Comparison of ENCODE assay signal across 18 cellular contexts in the genomic region with DNA sequence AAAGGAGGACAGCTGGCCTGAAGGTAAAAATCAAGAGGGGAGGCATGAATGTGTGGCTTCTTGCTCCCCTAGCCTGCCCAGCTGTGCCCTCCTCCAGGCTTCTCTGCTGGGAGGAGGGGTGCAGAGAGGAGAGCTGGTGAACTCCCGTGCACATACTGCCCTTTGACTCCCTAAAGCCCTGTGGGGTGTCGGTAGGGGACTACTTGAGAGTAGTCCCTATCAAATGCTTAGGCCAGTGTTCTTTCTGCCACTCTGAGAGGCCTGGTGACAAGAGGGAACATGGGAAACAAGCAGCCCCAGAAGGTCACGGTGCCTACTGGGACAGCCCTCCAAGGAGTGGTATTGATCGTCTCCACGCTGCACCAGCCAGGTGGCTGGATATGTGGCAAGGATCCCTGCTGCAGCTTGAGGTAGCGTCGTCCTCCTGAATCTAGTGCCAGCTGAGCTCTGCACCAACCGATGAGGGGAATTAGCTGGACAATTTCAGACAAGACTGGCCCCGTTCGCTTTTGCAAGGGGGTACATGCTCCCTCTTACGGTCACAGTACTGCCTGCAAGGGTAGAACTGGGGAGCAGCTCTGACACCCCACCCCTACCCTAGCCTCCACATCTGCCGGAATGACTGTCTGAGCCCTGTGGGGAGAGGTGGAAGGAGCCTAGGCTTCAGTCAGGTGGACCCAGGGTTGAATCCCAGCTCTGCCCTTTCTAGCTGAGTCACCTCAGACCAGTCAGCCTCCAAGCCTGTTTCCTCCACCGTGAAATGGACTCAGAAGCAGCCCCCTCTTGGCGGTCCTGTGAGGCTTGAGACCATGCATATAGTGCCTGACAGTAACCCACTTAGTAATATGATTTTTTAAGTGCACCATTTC. TPM values are rescaled to one million over a fixed set of nuclear protein-coding genes. Genes with fewer than 3 reads are reported as not detected.
A peak's percentile ranks its signal among the peaks of the same experiment; 100 is the strongest.
DNase-seq lines count a peak whose midpoint lies in the region; ATAC-seq and TF ChIP-seq lines count a peak whose summit lies in the region.
"Had no signal": no experiment of that assay in that cellular context is flagged by ENCODE, and none has a peak within 500 bp of the region (broad histone marks: within the 10 kb centered on the region; RNA-seq: fewer than 3 reads in every experiment).

No MANE protein-coding gene starts in this region.

- in situ Hi-C loops in transverse colon (cut with MboI; ENCODE audit: low pct_ligation_motif_present in 1 of 4, low pct_unique_long_range_greater_than_20kb in 1 of 4, low sequenced_read_pairs in 3 of 4) = no loop called here

- H3K36me3 Mint-ChIP-seq in endodermal cell (ENCODE audit: low read depth) = peaks cover 8% of the 10 kb centered on the region

- no peak overlapping the region for H3K4me3 Mint-ChIP-seq in endodermal cell
- H3K4me3 Mint-ChIP-seq: activated naive CD4-positive, alpha-beta T cell treated with anti-CD3 and anti-CD28 coated beads for 36 hours; neural progenitor cell; T-helper 2 cell treated with Interferon-gamma antibody and Interleukin-4, amounts not matched to agents 5 μg/mL and 100 μg/mL, for 36 hours had no signal

- H3K27ac ChIP-seq in endodermal cell (ENCODE audit: low read depth, low read length) (no peak overlapping the region), neural cell (ENCODE audit: low read length) (peak overlapping the region; percentile 89), transverse colon (peak overlapping the region; percentile 79 to 90 (median 84))
- H3K27ac ChIP-seq: neural progenitor cell had no signal

- no peak for TF ChIP-seq RAD21 in neural cell (conservative IDR thresholded peaks at IDR 0.05)

- no peak overlapping the region for H3K27ac Mint-ChIP-seq in endodermal cell
- H3K27ac Mint-ChIP-seq: activated naive CD4-positive, alpha-beta T cell treated with anti-CD3 and anti-CD28 coated beads for 36 hours; T-helper 2 cell treated with Interferon-gamma antibody and Interleukin-4, amounts not matched to agents 5 μg/mL and 100 μg/mL, for 36 hours had no signal

- H4K20me1 ChIP-seq in neural cell (ENCODE audit: insufficient read depth) = no peaks in the 10 kb centered on the region

- H2AFZ ChIP-seq in neural cell (ENCODE audit: low read depth, low read length) = no peak overlapping the region
- H2AFZ ChIP-seq: neural progenitor cell had no signal

- H3F3A ChIP-seq in neural cell (ENCODE audit: insufficient read depth, low read length, poor library complexity, severe bottlenecking) = peaks cover 9% of the 10 kb centered on the region

- H3K27me3 ChIP-seq in endodermal cell (ENCODE audit: control insufficient read depth, insufficient read depth, low read length, poor library complexity, severe bottlenecking) = no peaks in the 10 kb centered on the region
- no peaks in the 10 kb centered on the region for H3K27me3 ChIP-seq in neural cell (ENCODE audit: insufficient read depth, low read depth, low read length)
- H3K27me3 ChIP-seq in transverse colon = no peaks in the 10 kb centered on the region
- H3K27me3 ChIP-seq: neural progenitor cell had no signal

- H3K79me2 ChIP-seq in neural cell (replicated peaks; ENCODE audit: insufficient read depth, low read length) = no peaks in the 10 kb centered on the region

- H3K4me1 ChIP-seq in endodermal cell (ENCODE audit: control insufficient read depth, insufficient read depth, low read length) (no peaks in the 10 kb centered on the region), transverse colon (peaks cover 7 to 39% (median 16%) of the 10 kb centered on the region in 4 donors)

- no peaks in the 10 kb centered on the region for H3K9me3 Mint-ChIP-seq in endodermal cell
- H3K9me3 Mint-ChIP-seq: activated naive CD4-positive, alpha-beta T cell treated with anti-CD3 and anti-CD28 coated beads for 36 hours; neural progenitor cell; T-helper 2 cell treated with Interferon-gamma antibody and Interleukin-4, amounts not matched to agents 5 μg/mL and 100 μg/mL, for 36 hours had no signal

- WGBS in endodermal cell (ENCODE audit: insufficient coverage in 1 of 2, insufficient read length in 1 of 2), 2 experiments = 91 to 92% methylated on average over 11 to 14 of the region's 14 CpGs
- 89% methylated on average over 14 of the region's 14 CpGs; no CpG with 5 or more reads in 1 of the 2 donors for WGBS in transverse colon (ENCODE audit: low coverage in 1 of 2), 2 donors

- no peak overlapping the region for H3K9ac ChIP-seq in endodermal cell (ENCODE audit: extremely low read depth, low read length, poor library complexity, severe bottlenecking)
- peak overlapping the region; percentile 2 for H3K9ac ChIP-seq in neural cell (ENCODE audit: low read length)
- H3K9ac ChIP-seq: neural progenitor cell had no signal

- peaks cover 3% of the 10 kb centered on the region for H3K36me3 ChIP-seq in endodermal cell (ENCODE audit: control insufficient read depth, insufficient read depth, low read length)
- no peaks in the 10 kb centered on the region for H3K36me3 ChIP-seq in neural cell (ENCODE audit: insufficient read depth, low read length)
- peaks cover 0 to 2% (median 0%) of the 10 kb centered on the region in 4 donors for H3K36me3 ChIP-seq in transverse colon
- H3K36me3 ChIP-seq: neural progenitor cell had no signal

- H3K4me2 ChIP-seq in neural cell (ENCODE audit: low read length) = no peak overlapping the region
- H3K4me2 ChIP-seq: neural progenitor cell had no signal

- no peak for TF ChIP-seq POLR2A in transverse colon (IDR thresholded peaks at IDR 0.05)

- TF ChIP-seq EP300 in neural cell (conservative IDR thresholded peaks at IDR 0.05; ENCODE audit: poor library complexity, severe bottlenecking) = no peak
- TF ChIP-seq EP300 in transverse colon (IDR thresholded peaks at IDR 0.05; ENCODE audit: low read depth) = no peak

- H3K4me3 ChIP-seq in endodermal cell (ENCODE audit: low read length) (no peak overlapping the region), neural cell (ENCODE audit: low read length) (no peak overlapping the region), transverse colon (no peak overlapping the region)
- H3K4me3 ChIP-seq: neural progenitor cell had no signal

- peak; percentile 9; the same call in 1 of the 3 replicates for ATAC-seq in SK-N-SH treated with all-trans-retinoic acid at 6 μM for 48 hours
- ATAC-seq: Right ventricle myocardium inferior had no signal

- DNase-seq in endodermal cell (peak; percentile 56), transverse colon (no peak), NCI-H2081 (lab: John Stamatoyannopoulos, UW) (no peak), GOT3 (lab: John Stamatoyannopoulos, UW) (no peak), COLO668 (lab: John Stamatoyannopoulos, UW; ENCODE audit: unreplicated experiment) (no peak)
- DNase-seq: activated CD4-positive, alpha-beta T cell treated with anti-CD3 and anti-CD28 coated beads for 4 hours; activated CD8-positive, alpha-beta memory T cell treated with anti-CD3 and anti-CD28 coated beads, Interleukin-2, amount 50 U/mL, for 48 hours; activated naive CD4-positive, alpha-beta T cell treated with anti-CD3 and anti-CD28 coated beads for 36 hours; effector CD8-positive, alpha-beta T cell; KG1; NCI-H1105; NCI-H226; stimulated activated CD4-positive, alpha-beta T cell treated with anti-CD3 and anti-CD28 coated beads, Interleukin-4, amount 100 ng/mL, for 4 hours had no signal

- H3K9me2 ChIP-seq in neural cell (ENCODE audit: insufficient read depth, low read length) = no peaks in the 10 kb centered on the region

- H3K27me3 Mint-ChIP-seq in endodermal cell (ENCODE audit: insufficient read depth) = no peaks in the 10 kb centered on the region

- TF ChIP-seq CTCF in endodermal cell (conservative IDR thresholded peaks at IDR 0.05) (no peak), neural cell (IDR thresholded peaks at IDR 0.05; ENCODE audit: poor library complexity, severe bottlenecking) (no peak), transverse colon (IDR thresholded peaks at IDR 0.05) (no peak)

- H3K9me3 ChIP-seq in endodermal cell (ENCODE audit: control insufficient read depth, low read length) (no peaks in the 10 kb centered on the region), neural cell (ENCODE audit: low read length) (no peaks in the 10 kb centered on the region), transverse colon (no peaks in the 10 kb centered on the region)

- H3K4me1 Mint-ChIP-seq in endodermal cell = peaks cover 15% of the 10 kb centered on the region

- intact Hi-C loops in transverse colon (cut with DNase I; ENCODE audit: low total_unique reads) = no loop called here

TF ChIP-seq in SK-N-SH treated with all-trans-retinoic acid at 6 μM for 48 hours, 23 proteins besides CTCF, POLR2A, EP300 and RAD21 (continues in another document):
- TF ChIP-seq ZNF70 (CRISPR knock-in tag; IDR thresholded peaks at IDR 0.05) = no peak
- no peak for TF ChIP-seq ESRRG (CRISPR knock-in tag; IDR thresholded peaks at IDR 0.05)

TF ChIP-seq in neural cell, 6 proteins besides CTCF, POLR2A, EP300 and RAD21 (continues in another document):
- TF ChIP-seq SMC3 (conservative IDR thresholded peaks at IDR 0.05; ENCODE audit: poor library complexity) = no peak

RNA-seq across cellular contexts. Expression of a gene that starts 17.1 kb away (rescaled TPM):
- total RNA-seq in endodermal cell (under 1 TPM in 1 of 2 donors, not detected in 1; 0.62 TPM), transverse colon (100 to 1,000 TPM in 2 of 4 donors, 10 to 100 TPM in 2; 20.6 to 305 (median 134) TPM)
- 5.8 TPM for polyA plus RNA-seq in endodermal cell (2013, experiment 1 of 2)
- 4.9 TPM for polyA plus RNA-seq in endodermal cell (2013, experiment 2 of 2)
- polyA plus RNA-seq in neural cell = 49.9 and 53.2 TPM in 2 replicates
- 31.6 and 50.2 TPM in 2 replicates for polyA minus RNA-seq in neural cell

RNA-seq across cellular contexts. Expression of a gene that starts 44.7 kb away (rescaled TPM):
- 10 to 100 TPM in 1 of 2 donors, 1 to 10 TPM in 1; 9.3 to 13.9 TPM for total RNA-seq in endodermal cell
- 26.4 TPM for polyA plus RNA-seq in endodermal cell (2013, experiment 1 of 2)
- polyA plus RNA-seq in endodermal cell (2013, experiment 2 of 2) = 26.4 TPM
- 27.0 and 34.7 TPM in 2 replicates for polyA plus RNA-seq in neural cell
- 27.3 and 29.3 TPM in 2 replicates for polyA minus RNA-seq in neural cell
- 10 to 100 TPM in 3 of 4 donors, 1 to 10 TPM in 1; 7.2 to 27.6 (median 23.5) TPM for total RNA-seq in transverse colon

Comparison
In these comparisons a context has a peak if more than half of its experiments do, and no peak if none do; other contexts are left out.
1. RNA of a gene that starts 17.1 kb away (total RNA-seq): 20.6 to 305 TPM in transverse colon; 0.62 TPM in endodermal cell; every median in the first group is over 10 times any median in the second.